Comparison of ENCODE assay signal across 20 cellular contexts in the genomic region with DNA sequence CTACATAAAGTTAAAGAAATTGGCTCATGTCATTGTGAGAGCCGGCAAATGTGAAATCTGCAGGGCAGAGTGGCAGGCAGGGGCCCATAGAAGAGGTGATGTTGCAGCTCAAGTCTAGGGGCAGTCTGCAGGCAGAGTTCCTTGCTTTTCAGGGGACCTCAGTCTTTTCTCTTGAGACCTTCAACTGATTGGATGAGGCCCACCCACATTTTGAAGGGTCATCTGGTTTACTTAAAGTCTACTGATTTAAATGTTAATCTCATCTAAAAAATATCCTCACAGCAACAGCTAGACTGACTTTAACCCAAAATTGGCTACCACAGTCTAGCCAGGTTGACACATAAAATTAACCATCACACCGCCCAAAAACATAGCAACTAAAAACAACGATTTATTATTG.
DNase-seq lines count a peak whose midpoint lies in the region; ATAC-seq and TF ChIP-seq lines count a peak whose summit lies in the region.
"Had no signal": no experiment of that assay in that cellular context is flagged by ENCODE, and none has a peak within 500 bp of the region (broad histone marks: within the 10 kb centered on the region; RNA-seq: fewer than 3 reads in every experiment).

No MANE protein-coding gene starts in this region.

- H3K9me2 ChIP-seq in OCI-LY7 (ENCODE audit: insufficient read depth, low read length): no peaks in the 10 kb centered on the region

- H3K9me3 Mint-ChIP-seq in Calu3 (ENCODE audit: low read depth, unreplicated experiment): peaks cover 5% of the 10 kb centered on the region
- H3K9me3 Mint-ChIP-seq: CD4-positive, alpha-beta memory T cell; CD8-positive, alpha-beta memory T cell had no signal

- H3K27me3 ChIP-seq in A673 (replicated peaks; ENCODE audit: insufficient read depth, low read depth, low read length, poor library complexity) (no peaks in the 10 kb centered on the region), gastrocnemius medialis (no peaks in the 10 kb centered on the region)
- H3K27me3 ChIP-seq: BE2C, BLaER1 had no signal

- CTCF ChIA-PET in A673 (lab: Charles Lee): interaction anchor here (0.6 kb wide), 1 partner anchor 134 kb away, joined by 3 read pairs; no protein-coding TSS in a partner anchor
- CTCF ChIA-PET in HEK293 (lab: Yijun Ruan, JAX): interaction anchor here (0.6 to 1.3 kb wide), 5 partner anchors 12 to 190 kb away, joined by 3 to 4 read pairs (median 4); no protein-coding TSS in a partner anchor
- CTCF ChIA-PET in OCI-LY7 (lab: Charles Lee; ENCODE audit: unreplicated experiment): no interaction called here
- CTCF ChIA-PET in Calu3 (lab: Charles Lee): no interaction called here

- TF ChIP-seq POLR2A in gastrocnemius medialis (IDR thresholded peaks at IDR 0.05): no peak

- H3K4me1 Mint-ChIP-seq in Calu3 (ENCODE audit: low read depth, unreplicated experiment): peaks cover 12% of the 10 kb centered on the region
- H3K4me1 Mint-ChIP-seq: CD4-positive, alpha-beta memory T cell; CD4-positive, CD25-positive, alpha-beta regulatory T cell; CD8-positive, alpha-beta memory T cell had no signal

- no peak for ATAC-seq in gastrocnemius medialis

- DNase-seq in A673 (ENCODE audit: low spot score): no peak
- DNase-seq in OCI-LY7 (ENCODE audit: low spot score): no peak
- no peak for DNase-seq in gastrocnemius medialis
- no peak for DNase-seq in HUDEP-2 (lab: John Stamatoyannopoulos, UW; ENCODE audit: unreplicated experiment in 76 of 76)
- no peak for DNase-seq in activated gamma-delta T cell treated with Interleukin-2 at 50 U/mL for 16 hours
- DNase-seq in Calu3: no peak
- DNase-seq: ACHN; BE2C; C1 segment of cervical spinal cord; CD4-positive, alpha-beta memory T cell; CD4-positive, CD25-positive, alpha-beta regulatory T cell; CD8-positive, alpha-beta memory T cell; COR-L47; DMS79 treated with DMSO at 0.1 percent for 48 hours; GF-D8 had no signal

- BruUV-seq in A673 (replicated peaks; lab: Mats Ljungman, UMichigan) (no TSS peak), OCI-LY7 (replicated peaks; lab: Mats Ljungman, UMichigan) (no TSS peak), Calu3 (replicated peaks; lab: Mats Ljungman, UMichigan) (no TSS peak)

- intact Hi-C loops in A673 (cut with micrococcal nuclease; ENCODE audit: unreplicated experiment): loop anchor here (2.0 kb wide), 1 partner anchor 131 kb away; no protein-coding TSS in a partner anchor
- intact Hi-C loops in OCI-LY7 (cut with micrococcal nuclease; ENCODE audit: unreplicated experiment): no loop called here
- intact Hi-C loops in gastrocnemius medialis (cut with DNase I; ENCODE audit: low total_unique reads): no loop called here
- intact Hi-C loops in Calu3 (cut with micrococcal nuclease; ENCODE audit: unreplicated experiment): loop anchor here (2.0 kb wide), 1 partner anchor 131 kb away; no protein-coding TSS in a partner anchor

- H2AFZ ChIP-seq in OCI-LY7 (ENCODE audit: low read length): peak overlapping the region; percentile 61; the same call in 1 of the 2 replicates

- H3K27ac ChIP-seq in A673 (ENCODE audit: low read depth, low read length, poor library complexity, severe bottlenecking): peak overlapping the region; percentile 94
- no peak overlapping the region for H3K27ac ChIP-seq in HEK293 (ENCODE audit: extremely low read depth, low read depth, low read length)
- H3K27ac ChIP-seq in OCI-LY7 (ENCODE audit: low read depth, low read length, poor library complexity, severe bottlenecking): peak overlapping the region; percentile 51
- peak overlapping the region in 3 of 4 donors; percentile 80 to 92 (median 89) for H3K27ac ChIP-seq in gastrocnemius medialis
- H3K27ac ChIP-seq: 22Rv1, A549, BLaER1 had no signal

- H3K36me3 Mint-ChIP-seq in Calu3 (ENCODE audit: insufficient read depth, unreplicated experiment): no peaks in the 10 kb centered on the region
- H3K36me3 Mint-ChIP-seq: CD14-positive monocyte; CD4-positive, alpha-beta memory T cell; CD4-positive, CD25-positive, alpha-beta regulatory T cell; CD8-positive, alpha-beta memory T cell had no signal

- H3K4me1 ChIP-seq in A673 (ENCODE audit: insufficient read depth, low read length, poor library complexity, severe bottlenecking) (peaks cover 38% of the 10 kb centered on the region), HEK293 (ENCODE audit: control insufficient read depth, insufficient read depth, low read length) (no peaks in the 10 kb centered on the region), OCI-LY7 (ENCODE audit: insufficient read depth, low read length, poor library complexity, severe bottlenecking) (peaks cover 37% of the 10 kb centered on the region), gastrocnemius medialis (peaks cover 23 to 29% of the 10 kb centered on the region in 2 donors)
- H3K4me1 ChIP-seq: BE2C had no signal

- H3K27ac Mint-ChIP-seq in Calu3 (ENCODE audit: unreplicated experiment): no peak overlapping the region
- H3K27ac Mint-ChIP-seq: CD4-positive, CD25-positive, alpha-beta regulatory T cell; CD8-positive, alpha-beta memory T cell had no signal

- H3K9me3 ChIP-seq in A673 (ENCODE audit: low read depth, low read length, poor library complexity, severe bottlenecking): no peaks in the 10 kb centered on the region
- H3K9me3 ChIP-seq in HEK293 (ENCODE audit: control insufficient read depth, insufficient read depth, low read depth, low read length): no peaks in the 10 kb centered on the region
- no peaks in the 10 kb centered on the region for H3K9me3 ChIP-seq in OCI-LY7 (ENCODE audit: low read length)
- no peaks in the 10 kb centered on the region for H3K9me3 ChIP-seq in gastrocnemius medialis
- H3K9me3 ChIP-seq: A549, BE2C, BLaER1 had no signal

- no peak overlapping the region for H3K4me3 Mint-ChIP-seq in Calu3 (ENCODE audit: low read depth, unreplicated experiment)
- H3K4me3 Mint-ChIP-seq: CD14-positive monocyte; CD4-positive, alpha-beta memory T cell; CD4-positive, CD25-positive, alpha-beta regulatory T cell; CD8-positive, alpha-beta memory T cell had no signal

- H3K27me3 Mint-ChIP-seq in Calu3 (ENCODE audit: unreplicated experiment): peaks cover 14% of the 10 kb centered on the region

- H4K20me1 ChIP-seq in OCI-LY7 (ENCODE audit: insufficient read depth, low read length): no peaks in the 10 kb centered on the region
- H4K20me1 ChIP-seq: BLaER1 had no signal

- in situ Hi-C loops in gastrocnemius medialis (cut with MboI; ENCODE audit: low sequenced_read_pairs in 4 of 4): loop anchor here in 2 of 4 donors (10.0 kb wide), 1 partner anchor 217 kb away; a partner anchor contains a TSS

- H3K36me3 ChIP-seq in A673 (ENCODE audit: insufficient read depth, low read length, poor library complexity, severe bottlenecking) (no peaks in the 10 kb centered on the region), HEK293 (ENCODE audit: control insufficient read depth in 2 of 2, insufficient read depth in 1 of 2, low read length in 2 of 2) (no peaks in the 10 kb centered on the region), OCI-LY7 (ENCODE audit: insufficient read depth, low read length) (no peaks in the 10 kb centered on the region), gastrocnemius medialis (no peaks in the 10 kb centered on the region)
- H3K36me3 ChIP-seq: BE2C, BLaER1 had no signal

- H3K4me3 ChIP-seq in A673 (ENCODE audit: low read depth, low read length, poor library complexity, severe bottlenecking) (no peak overlapping the region), HEK293 (ENCODE audit: low read depth, low read length) (no peak overlapping the region), OCI-LY7 (ENCODE audit: low read depth, low read length, poor library complexity, severe bottlenecking) (no peak overlapping the region), gastrocnemius medialis (no peak overlapping the region)
- H3K4me3 ChIP-seq: A549, BLaER1 had no signal

- POLR2A ChIA-PET in A673 (lab: Charles Lee; ENCODE audit: low non-redundant PET): no interaction called here
- POLR2A ChIA-PET in HEK293 (lab: Yijun Ruan, JAX): no interaction called here
- POLR2A ChIA-PET in OCI-LY7 (lab: Charles Lee): interaction anchor here (0.7 kb wide), 1 partner anchor 31 kb away, joined by 3 read pairs; no protein-coding TSS in a partner anchor

- no peaks in the 10 kb centered on the region for H3K79me2 ChIP-seq in OCI-LY7 (ENCODE audit: insufficient read depth, low read depth, low read length)

- TF ChIP-seq CTCF in A673 (conservative IDR thresholded peaks at IDR 0.05; ENCODE audit: low read depth, low read length) (no peak), HEK293 (tag by site-specific recombination; IDR thresholded peaks at IDR 0.05) (no peak), OCI-LY7 (conservative IDR thresholded peaks at IDR 0.05; ENCODE audit: low read length) (no peak), gastrocnemius medialis (IDR thresholded peaks at IDR 0.05 in 4 of 5, conservative IDR thresholded peaks at IDR 0.05 in 1 of 5) (no peak), Calu3 (IDR thresholded peaks at IDR 0.05; ENCODE audit: unreplicated experiment) (no peak)

- H3K4me2 ChIP-seq in OCI-LY7 (ENCODE audit: low read length): 0 out of 2 replicates have a peak overlapping the region, but pooled peaks have one; percentile 50
- H3K4me2 ChIP-seq: A549 had no signal

TF ChIP-seq in HEK293, 187 proteins besides CTCF, POLR2A, EP300 and RAD21 (continues in another document):
- no peak for TF ChIP-seq ZNF701 (tag by site-specific recombination; IDR thresholded peaks at IDR 0.05)
- no peak for TF ChIP-seq ZNF837 (tag by site-specific recombination; IDR thresholded peaks at IDR 0.05)
- TF ChIP-seq ZNF10 (tag by site-specific recombination; IDR thresholded peaks at IDR 0.05): peak; percentile 95
- TF ChIP-seq ZNF664 (tag by site-specific recombination; IDR thresholded peaks at IDR 0.05): 0 out of 2 replicates have a peak, but pooled peaks have one; percentile 11
- TF ChIP-seq, protein P1, sequence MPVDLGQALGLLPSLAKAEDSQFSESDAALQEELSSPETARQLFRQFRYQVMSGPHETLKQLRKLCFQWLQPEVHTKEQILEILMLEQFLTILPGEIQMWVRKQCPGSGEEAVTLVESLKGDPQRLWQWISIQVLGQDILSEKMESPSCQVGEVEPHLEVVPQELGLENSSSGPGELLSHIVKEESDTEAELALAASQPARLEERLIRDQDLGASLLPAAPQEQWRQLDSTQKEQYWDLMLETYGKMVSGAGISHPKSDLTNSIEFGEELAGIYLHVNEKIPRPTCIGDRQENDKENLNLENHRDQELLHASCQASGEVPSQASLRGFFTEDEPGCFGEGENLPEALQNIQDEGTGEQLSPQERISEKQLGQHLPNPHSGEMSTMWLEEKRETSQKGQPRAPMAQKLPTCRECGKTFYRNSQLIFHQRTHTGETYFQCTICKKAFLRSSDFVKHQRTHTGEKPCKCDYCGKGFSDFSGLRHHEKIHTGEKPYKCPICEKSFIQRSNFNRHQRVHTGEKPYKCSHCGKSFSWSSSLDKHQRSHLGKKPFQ (tag by site-specific recombination; IDR thresholded peaks at IDR 0.05): no peak

Comparison
In these comparisons a context has a peak if more than half of its experiments do, and no peak if none do; other contexts are left out.
1. CTCF ChIA-PET loops: an anchor here in A673 (0.6 kb wide) and HEK293 (0.6 to 1.3 kb wide); none called in OCI-LY7 and Calu3.
2. intact Hi-C loops: an anchor here in A673 (2.0 kb wide) and Calu3 (2.0 kb wide); none called in OCI-LY7 and gastrocnemius medialis.